In the genomic region with DNA sequence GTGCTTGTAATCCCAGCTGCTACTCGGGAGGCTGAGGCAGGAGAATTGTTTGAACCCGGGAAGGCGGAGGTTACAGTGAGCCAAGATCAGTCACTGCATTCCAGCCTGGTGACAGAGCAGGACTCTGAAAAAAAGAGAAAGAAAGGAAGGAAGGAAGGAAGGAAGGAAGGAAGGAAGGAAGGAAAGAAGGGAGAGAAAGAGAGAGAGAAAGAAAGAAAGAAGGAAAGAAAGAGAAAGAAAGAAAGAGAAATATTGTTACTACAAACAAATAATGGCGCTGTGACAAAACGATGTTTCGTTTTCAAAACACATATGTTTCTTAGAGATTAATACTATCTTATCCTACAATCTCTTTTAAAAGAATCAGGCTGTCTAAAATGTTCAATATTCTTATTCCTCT, we compare ENCODE assay signal across 7 cellular contexts. TPM values are rescaled to one million over a fixed set of nuclear protein-coding genes. Genes with fewer than 3 reads are reported as not detected.
"Had no signal": no experiment of that assay in that cellular context is flagged by ENCODE, and none has a peak within 500 bp of the region (broad histone marks: within the 10 kb centered on the region; RNA-seq: fewer than 3 reads in every experiment).

No MANE protein-coding gene starts in this region.

- H3K4me3 ChIP-seq: GM12878 had no signal

- FAIRE-seq: GM12878, GM12891, GM12892, GM18507, GM19239 had no signal

- ATAC-seq: GM12878 had no signal

- DNase-seq: GDM1, GF-D8 had no signal

RNA-seq across cellular contexts. Expression of a gene that starts 42.1 kb away (rescaled TPM):
- total RNA-seq: GM12878 had no signal
- polyA plus RNA-seq: GM12878 had no signal
